Comparison of ENCODE assay signal across 8 cellular contexts in the genomic region with DNA sequence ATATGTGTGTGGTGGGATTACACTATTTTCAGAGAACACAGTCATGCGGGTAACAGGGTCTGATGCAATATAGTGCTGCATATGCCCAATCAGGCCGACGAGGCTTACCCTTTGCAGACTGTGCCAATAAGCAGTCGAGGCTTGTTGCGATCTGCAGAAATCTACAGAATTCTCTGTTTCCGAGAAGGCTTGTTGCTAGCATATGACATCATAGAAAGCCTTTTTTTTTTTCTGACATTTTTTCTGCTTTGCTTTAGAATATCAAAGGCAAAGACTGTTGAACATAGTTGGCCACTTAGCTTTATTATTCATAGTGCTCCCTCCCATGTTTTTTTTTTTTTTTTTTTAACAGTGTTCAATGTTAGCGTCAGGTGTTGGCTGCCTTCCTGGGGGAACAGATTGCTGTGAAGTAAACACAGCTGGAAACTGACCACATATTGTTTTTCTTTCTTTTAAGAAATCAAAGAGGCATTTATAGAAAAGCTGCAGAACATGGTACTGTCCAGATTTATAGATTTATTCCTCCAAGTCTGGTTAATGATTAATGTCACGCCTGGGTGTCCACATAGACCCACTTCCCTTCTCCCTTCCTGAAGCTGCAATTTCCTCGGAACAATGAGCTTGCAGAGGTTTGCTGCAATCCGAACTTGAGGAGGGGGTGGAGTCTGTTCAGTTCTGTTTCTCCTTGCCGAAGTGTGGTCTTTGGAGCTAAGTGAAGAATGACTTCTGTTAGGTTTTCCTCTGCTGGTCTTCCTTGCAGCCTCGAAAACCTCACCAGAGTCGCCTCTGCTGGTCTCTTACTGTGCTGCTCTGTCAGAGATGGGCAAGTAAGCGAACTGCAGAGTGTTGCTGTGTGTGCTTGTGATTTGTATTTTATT.
DNase-seq lines count a peak whose midpoint lies in the region; ATAC-seq and TF ChIP-seq lines count a peak whose summit lies in the region.

No MANE protein-coding gene starts in this region.

- 50% methylated on average over 13 of the region's 14 CpGs for WGBS in HUES64
- 34 to 51% (median 48%) methylated on average over 14 of the region's 14 CpGs for WGBS in heart left ventricle, 4 donors

- no peaks in the 10 kb centered on the region for H3K36me3 ChIP-seq in HUES64 (ENCODE audit: insufficient read depth, low read length)
- no peaks in the 10 kb centered on the region for H3K36me3 ChIP-seq in heart left ventricle

- peak overlapping the region; percentile 8; the same call in 1 of the 2 replicates for H3K27ac ChIP-seq in HUES64 (ENCODE audit: low read depth, low read length)
- peak overlapping the region in 11 of 12 donors; percentile 7 to 52 (median 27) for H3K27ac ChIP-seq in heart left ventricle

- no peak for TF ChIP-seq CTCF in GM12865 (IDR thresholded peaks at IDR 0.05; ENCODE audit: insufficient read depth, low read depth, low read length, missing control alignments)
- TF ChIP-seq CTCF in WI38 (IDR thresholded peaks at IDR 0.05; ENCODE audit: low read depth, low read length) = no peak
- TF ChIP-seq CTCF in heart left ventricle (IDR thresholded peaks at IDR 0.05) = no peak

- intact Hi-C loops in heart left ventricle (cut with DNase I) (loop anchor here in 2 of 10 donors (10.0 kb wide), 2 partner anchors 63 to 177 kb away; partner anchors contain the start of gene ABCA5 (in 1 of the 2)), posterior cingulate gyrus (cut with DNase I) (no loop called here)

- H3K4me1 ChIP-seq in HUES64 (ENCODE audit: insufficient read depth, low read length) = peaks cover 38% of the 10 kb centered on the region
- peaks cover 0 to 31% (median 10%) of the 10 kb centered on the region in 12 donors for H3K4me1 ChIP-seq in heart left ventricle

- H3K4me3 ChIP-seq in GM12865 (ENCODE audit: low read depth, low read length) (no peak overlapping the region), HUES64 (ENCODE audit: low read length) (peak overlapping the region; percentile 22; the same call in 1 of the 2 replicates), WI38 (ENCODE audit: low read depth, low read length) (peak overlapping the region; percentile 27), heart left ventricle (peak overlapping the region in 10 of 12 donors; percentile 8 to 47 (median 29))

- ATAC-seq in heart left ventricle (peak; percentile 38 to 78 (median 52)), HG03457 (IDR thresholded peaks at IDR 0.05; ENCODE audit: unreplicated experiment) (no peak)

- H3K9me3 ChIP-seq in HUES64 (ENCODE audit: insufficient read depth, low read depth, low read length) (no peaks in the 10 kb centered on the region), heart left ventricle (no peaks in the 10 kb centered on the region)

- H3K9ac ChIP-seq in HUES64 (ENCODE audit: low read depth, low read length) = 0 out of 2 replicates have a peak overlapping the region, but pooled peaks have one; percentile 16

- H3K27me3 ChIP-seq in HUES64 (ENCODE audit: insufficient read depth, low read length) = no peaks in the 10 kb centered on the region
- no peaks in the 10 kb centered on the region for H3K27me3 ChIP-seq in heart left ventricle

- DNase-seq in GM12865 (ENCODE audit: low read depth) = peak; percentile 18
- DNase-seq in heart left ventricle = peak in 3 of 5 donors; percentile 15 to 31 (median 27)
- peak in 7 of 10 donors; percentile 28 to 88 (median 35) for DNase-seq in posterior cingulate gyrus
- DNase-seq in activated naive CD4-positive, alpha-beta T cell treated with anti-CD3 and anti-CD28 coated beads, Interleukin-2, amount 50 U/mL, for 16 hours = no peak
- no peak for DNase-seq in T-helper 9 cell

- no peak for TF ChIP-seq POLR2A in heart left ventricle (IDR thresholded peaks at IDR 0.05)

Comparison
In these comparisons a context has a peak if more than half of its experiments do, and no peak if none do; other contexts are left out.
1. DNase-seq: peak in GM12865 (single experiment), heart left ventricle (3 of 5) and posterior cingulate gyrus (7 of 10); none in activated naive CD4-positive, alpha-beta T cell treated with anti-CD3 and anti-CD28 coated beads, Interleukin-2, amount 50 U/mL, for 16 hours (single experiment) and T-helper 9 cell (single experiment).